9 cellular contexts compared by ENCODE assay signal in genomic region chr13:112066624-112067004, GRCh38. TPM values are rescaled to one million over a fixed set of nuclear protein-coding genes. Genes with fewer than 3 reads are reported as not detected.
A peak's percentile ranks its signal among the peaks of the same experiment; 100 is the strongest.
DNase-seq lines count a peak whose midpoint lies in the region; ATAC-seq lines count a peak whose summit lies in the region.
"Had no signal": no experiment of that assay in that cellular context is flagged by ENCODE, and none has a peak within 500 bp of the region (broad histone marks: within the 10 kb centered on the region; RNA-seq: fewer than 3 reads in every experiment).

No MANE protein-coding gene starts in this region.

- ATAC-seq in activated CD8-positive, alpha-beta memory T cell treated with anti-CD3 and anti-CD28 coated beads, Interleukin-2, amount 10 ng/mL, durations not matched to agents 7 days and 5 days = no peak
- no peak for ATAC-seq in HG03354 (IDR thresholded peaks at IDR 0.05; ENCODE audit: poor library complexity, severe bottlenecking, unreplicated experiment)

- CTCF ChIA-PET in activated CD8-positive, alpha-beta memory T cell treated with anti-CD3 and anti-CD28 coated beads, Interleukin-2, amount 10 ng/mL, durations not matched to agents 7 days and 5 days (lab: Charles Lee) = no interaction called here

- no peak overlapping the region for H3K4me3 Mint-ChIP-seq in activated CD8-positive, alpha-beta memory T cell treated with anti-CD3 and anti-CD28 coated beads, Interleukin-2, amount 10 ng/mL, durations not matched to agents 7 days and 5 days

- no peaks in the 10 kb centered on the region for H3K9me3 Mint-ChIP-seq in activated CD8-positive, alpha-beta memory T cell treated with anti-CD3 and anti-CD28 coated beads, Interleukin-2, amount 10 ng/mL, durations not matched to agents 7 days and 5 days (ENCODE audit: low read depth)

- peak; percentile 24 to 34 for DNase-seq in activated CD8-positive, alpha-beta memory T cell treated with anti-CD3 and anti-CD28 coated beads for 1 hour (ENCODE audit: extremely low read depth in 1 of 2, low read depth in 1 of 2)
- DNase-seq in activated CD8-positive, alpha-beta memory T cell treated with anti-CD3 and anti-CD28 coated beads, Interleukin-2, amount 10 ng/mL, durations not matched to agents 7 days and 5 days = no peak
- peak; percentile 29 for DNase-seq in activated gamma-delta T cell treated with anti-CD3 and anti-CD28 coated beads, Interleukin-2, amount 50 U/mL, for 16 hours (ENCODE audit: low read depth)
- peak; percentile 47 to 60 for DNase-seq in hippocampal formation (lab: John Stamatoyannopoulos, UW)
- DNase-seq in stimulated activated CD4-positive, alpha-beta T cell treated with anti-CD3 and anti-CD28 coated beads, Interleukin-15, amount 100 ng/mL, for 24 hours = peak; percentile 73
- DNase-seq in H4 (ENCODE audit: low spot score) = no peak
- DNase-seq in SHP77 treated with DMSO at 0.1 percent for 48 hours (lab: John Stamatoyannopoulos, UW) = no peak

- H3K27me3 Mint-ChIP-seq in activated CD8-positive, alpha-beta memory T cell treated with anti-CD3 and anti-CD28 coated beads, Interleukin-2, amount 10 ng/mL, durations not matched to agents 7 days and 5 days = peaks cover 72% of the 10 kb centered on the region

- no peaks in the 10 kb centered on the region for H3K4me1 Mint-ChIP-seq in activated CD8-positive, alpha-beta memory T cell treated with anti-CD3 and anti-CD28 coated beads, Interleukin-2, amount 10 ng/mL, durations not matched to agents 7 days and 5 days

- peaks cover 13% of the 10 kb centered on the region for H3K36me3 Mint-ChIP-seq in activated CD8-positive, alpha-beta memory T cell treated with anti-CD3 and anti-CD28 coated beads, Interleukin-2, amount 10 ng/mL, durations not matched to agents 7 days and 5 days

- no peak overlapping the region for H3K27ac Mint-ChIP-seq in activated CD8-positive, alpha-beta memory T cell treated with anti-CD3 and anti-CD28 coated beads, Interleukin-2, amount 10 ng/mL, durations not matched to agents 7 days and 5 days

RNA-seq across cellular contexts. Expression of gene SOX1, which starts 0.3 kb away (rescaled TPM):
- not detected for total RNA-seq in activated CD8-positive, alpha-beta memory T cell treated with anti-CD3 and anti-CD28 coated beads, Interleukin-2, amount 10 ng/mL, durations not matched to agents 7 days and 5 days
- total RNA-seq in H4 (2014; rRNA removed; shearing (Covaris generic)) = not detected in 2 replicates
- total RNA-seq: liver had no signal

Comparison
In these comparisons a context has a peak if more than half of its experiments do, and no peak if none do; other contexts are left out.
1. DNase-seq: peak in activated CD8-positive, alpha-beta memory T cell treated with anti-CD3 and anti-CD28 coated beads for 1 hour (2 of 2), activated gamma-delta T cell treated with anti-CD3 and anti-CD28 coated beads, Interleukin-2, amount 50 U/mL, for 16 hours (single experiment), hippocampal formation (2 of 2) and stimulated activated CD4-positive, alpha-beta T cell treated with anti-CD3 and anti-CD28 coated beads, Interleukin-15, amount 100 ng/mL, for 24 hours (single experiment); none in activated CD8-positive, alpha-beta memory T cell treated with anti-CD3 and anti-CD28 coated beads, Interleukin-2, amount 10 ng/mL, durations not matched to agents 7 days and 5 days (single experiment), H4 (single experiment) and SHP77 treated with DMSO at 0.1 percent for 48 hours (single experiment).